15 cellular contexts compared by ENCODE assay signal in genomic region chr2:217611056-217611455, GRCh38.
DNase-seq lines count a peak whose midpoint lies in the region; ATAC-seq, FAIRE-seq and TF ChIP-seq lines count a peak whose summit lies in the region.
"Had no signal": no experiment of that assay in that cellular context is flagged by ENCODE, and none has a peak within 500 bp of the region (broad histone marks: within the 10 kb centered on the region; RNA-seq: fewer than 3 reads in every experiment).

No MANE protein-coding gene starts in this region.

- no peaks in the 10 kb centered on the region for H3K9me3 ChIP-seq in right atrium auricular region
- H3K9me3 ChIP-seq: ascending aorta; BLaER1 treated with 17β-estradiol and CSF1 and Interleukin-3, amounts not matched to agents 10 nM and 100 nM; transverse colon had no signal

- TF ChIP-seq CTCF in omental fat pad (IDR thresholded peaks at IDR 0.05) (no peak), right atrium auricular region (IDR thresholded peaks at IDR 0.05) (no peak)

- no peak overlapping the region for H3K4me3 ChIP-seq in right atrium auricular region
- H3K4me3 ChIP-seq: ascending aorta; BLaER1 treated with 17β-estradiol and CSF1 and Interleukin-3, amounts not matched to agents 10 nM and 100 nM; transverse colon had no signal

- no peaks in the 10 kb centered on the region for H3K27me3 Mint-ChIP-seq in T-helper 1 cell treated with Interleukin-12 subunit alpha and Interleukin-12 subunit beta and Interleukin-4 antibody, amounts not matched to agents 30 μg/mL and 1 μg/mL, for 36 hours (ENCODE audit: low read depth)
- H3K27me3 Mint-ChIP-seq in activated T-helper 1 cell treated with anti-CD3 and anti-CD28 coated beads, Interleukin-12 subunit alpha, Interleukin-12 subunit beta, Interleukin-2, Interleukin-4 antibody, amounts not matched to agents 30 ng/mL and 10 ng/mL and 1 ng/mL, durations not matched to agents 14 hours and 24 hours and 36 hours (ENCODE audit: insufficient read depth) = no peaks in the 10 kb centered on the region

- H3K36me3 ChIP-seq in right atrium auricular region = no peaks in the 10 kb centered on the region
- H3K36me3 ChIP-seq: BLaER1 treated with 17β-estradiol and CSF1 and Interleukin-3, amounts not matched to agents 10 nM and 100 nM; transverse colon had no signal

- no peak overlapping the region for H3K27ac ChIP-seq in right atrium auricular region
- H3K27ac ChIP-seq: ascending aorta; BLaER1 treated with 17β-estradiol and CSF1 and Interleukin-3, amounts not matched to agents 10 nM and 100 nM; HL-60; transverse colon had no signal

- FAIRE-seq in GM12892 (lab: Jason Lieb, UNC) = peak; percentile 30
- FAIRE-seq: endometrium had no signal

- H3K4me1 ChIP-seq in right atrium auricular region = peaks cover 0 to 12% of the 10 kb centered on the region in 2 donors
- H3K4me1 ChIP-seq: ascending aorta, transverse colon had no signal

- no peaks in the 10 kb centered on the region for H3K36me3 Mint-ChIP-seq in T-helper 1 cell treated with Interleukin-12 subunit alpha and Interleukin-12 subunit beta and Interleukin-4 antibody, amounts not matched to agents 30 μg/mL and 1 μg/mL, for 36 hours (ENCODE audit: low read depth)
- no peaks in the 10 kb centered on the region for H3K36me3 Mint-ChIP-seq in activated T-helper 1 cell treated with anti-CD3 and anti-CD28 coated beads, Interleukin-12 subunit alpha, Interleukin-12 subunit beta, Interleukin-2, Interleukin-4 antibody, amounts not matched to agents 30 ng/mL and 10 ng/mL and 1 ng/mL, durations not matched to agents 14 hours and 24 hours and 36 hours (ENCODE audit: low read depth)

- no peak overlapping the region for H3K4me3 Mint-ChIP-seq in T-helper 1 cell treated with Interleukin-12 subunit alpha and Interleukin-12 subunit beta and Interleukin-4 antibody, amounts not matched to agents 30 μg/mL and 1 μg/mL, for 36 hours
- H3K4me3 Mint-ChIP-seq in activated T-helper 1 cell treated with anti-CD3 and anti-CD28 coated beads, Interleukin-12 subunit alpha, Interleukin-12 subunit beta, Interleukin-2, Interleukin-4 antibody, amounts not matched to agents 30 ng/mL and 10 ng/mL and 1 ng/mL, durations not matched to agents 14 hours and 24 hours and 36 hours = no peak overlapping the region

- DNase-seq in T-helper 1 cell = no peak
- DNase-seq in GM12892 (ENCODE audit: insufficient read length) = no peak
- DNase-seq in activated T-helper 1 cell treated with anti-CD3 and anti-CD28 coated beads, Interleukin-12 subunit alpha, Interleukin-12 subunit beta, Interleukin-2, Interleukin-4 antibody, amounts not matched to agents 30 ng/mL and 10 ng/mL and 1 ng/mL, durations not matched to agents 14 hours and 24 hours and 36 hours (ENCODE audit: low spot score) = no peak
- no peak for DNase-seq in omental fat pad (ENCODE audit: low spot score)
- no peak for DNase-seq in retina
- DNase-seq in putamen (ENCODE audit: low spot score) = no peak
- no peak for DNase-seq in right atrium auricular region (ENCODE audit: low spot score)
- DNase-seq: NCI-H82, SW 1271, transverse colon had no signal

- intact Hi-C loops in activated T-helper 1 cell treated with anti-CD3 and anti-CD28 coated beads, Interleukin-12 subunit alpha, Interleukin-12 subunit beta, Interleukin-2, Interleukin-4 antibody, amounts not matched to agents 30 ng/mL and 10 ng/mL and 1 ng/mL, durations not matched to agents 14 hours and 24 hours and 36 hours (cut with micrococcal nuclease) = loop anchor here (2.0 kb wide), 1 partner anchor 388 kb away; no protein-coding TSS in a partner anchor

- peak overlapping the region; percentile 60 for H3K27ac Mint-ChIP-seq in T-helper 1 cell treated with Interleukin-12 subunit alpha and Interleukin-12 subunit beta and Interleukin-4 antibody, amounts not matched to agents 30 μg/mL and 1 μg/mL, for 36 hours
- peak overlapping the region; percentile 77 for H3K27ac Mint-ChIP-seq in activated T-helper 1 cell treated with anti-CD3 and anti-CD28 coated beads, Interleukin-12 subunit alpha, Interleukin-12 subunit beta, Interleukin-2, Interleukin-4 antibody, amounts not matched to agents 30 ng/mL and 10 ng/mL and 1 ng/mL, durations not matched to agents 14 hours and 24 hours and 36 hours

- H3K9me3 Mint-ChIP-seq in T-helper 1 cell treated with Interleukin-12 subunit alpha and Interleukin-12 subunit beta and Interleukin-4 antibody, amounts not matched to agents 30 μg/mL and 1 μg/mL, for 36 hours = no peaks in the 10 kb centered on the region
- H3K9me3 Mint-ChIP-seq in activated T-helper 1 cell treated with anti-CD3 and anti-CD28 coated beads, Interleukin-12 subunit alpha, Interleukin-12 subunit beta, Interleukin-2, Interleukin-4 antibody, amounts not matched to agents 30 ng/mL and 10 ng/mL and 1 ng/mL, durations not matched to agents 14 hours and 24 hours and 36 hours = no peaks in the 10 kb centered on the region

- ATAC-seq in omental fat pad (ENCODE audit: low FRiP score) = peak; percentile 21

- H3K4me1 Mint-ChIP-seq in T-helper 1 cell treated with Interleukin-12 subunit alpha and Interleukin-12 subunit beta and Interleukin-4 antibody, amounts not matched to agents 30 μg/mL and 1 μg/mL, for 36 hours (ENCODE audit: low read depth) = peaks cover 17% of the 10 kb centered on the region
- peaks cover 25% of the 10 kb centered on the region for H3K4me1 Mint-ChIP-seq in activated T-helper 1 cell treated with anti-CD3 and anti-CD28 coated beads, Interleukin-12 subunit alpha, Interleukin-12 subunit beta, Interleukin-2, Interleukin-4 antibody, amounts not matched to agents 30 ng/mL and 10 ng/mL and 1 ng/mL, durations not matched to agents 14 hours and 24 hours and 36 hours (ENCODE audit: low read depth)

- no peaks in the 10 kb centered on the region for H3K27me3 ChIP-seq in right atrium auricular region
- H3K27me3 ChIP-seq: ascending aorta; BLaER1 treated with 17β-estradiol and CSF1 and Interleukin-3, amounts not matched to agents 10 nM and 100 nM; transverse colon had no signal

- TF ChIP-seq POLR2A in GM12892 (IDR thresholded peaks at IDR 0.05; ENCODE audit: low read depth, low read length) = no peak
